In genomic region chr9:125142560-125143376, GRCh38 we compare ENCODE assay signal across 8 cellular contexts. TPM values are rescaled to one million over a fixed set of nuclear protein-coding genes. Genes with fewer than 3 reads are reported as not detected.
A peak's percentile ranks its signal among the peaks of the same experiment; 100 is the strongest.
DNase-seq lines count a peak whose midpoint lies in the region; ATAC-seq and TF ChIP-seq lines count a peak whose summit lies in the region.

No MANE protein-coding gene starts in this region.

- peak overlapping the region; percentile 64 to 74 for H3K4me3 ChIP-seq in SK-N-SH (ENCODE audit: low read depth in 2 of 2, low read length in 1 of 2)
- peak overlapping the region; percentile 65 for H3K4me3 ChIP-seq in fibroblast of pulmonary artery (replicated peaks; ENCODE audit: low read depth, low read length)
- peak overlapping the region; percentile 78 for H3K4me3 ChIP-seq in retinal pigment epithelial cell (ENCODE audit: low read length)

- no peak for TF ChIP-seq CTCF in SK-N-SH (IDR thresholded peaks at IDR 0.05)
- TF ChIP-seq CTCF in fibroblast of pulmonary artery (IDR thresholded peaks at IDR 0.05; ENCODE audit: low read length, missing control alignments), result no peak
- no peak for TF ChIP-seq CTCF in retinal pigment epithelial cell (conservative IDR thresholded peaks at IDR 0.05; ENCODE audit: low read depth, low read length)

- H3K4me1 Mint-ChIP-seq in activated CD4-positive, alpha-beta memory T cell treated with anti-CD3 and anti-CD28 coated beads for 36 hours (ENCODE audit: low read depth), result peaks cover 31% of the 10 kb centered on the region

- no peaks in the 10 kb centered on the region for H4K20me1 ChIP-seq in SK-N-SH (ENCODE audit: insufficient read depth)

- peaks cover 14% of the 10 kb centered on the region; the same call in 1 of the 2 replicates for H3K79me2 ChIP-seq in SK-N-SH (ENCODE audit: insufficient read depth)

- no peaks in the 10 kb centered on the region for H3K9me3 Mint-ChIP-seq in activated CD4-positive, alpha-beta memory T cell treated with anti-CD3 and anti-CD28 coated beads for 36 hours

- no peaks in the 10 kb centered on the region for H3K9me2 ChIP-seq in SK-N-SH

- no peak for TF ChIP-seq EP300 in SK-N-SH (IDR thresholded peaks at IDR 0.05; ENCODE audit: borderline replicate concordance in 1 of 2, low read depth in 1 of 2, low read length in 1 of 2)

- peaks cover 0 to 6% of the 10 kb centered on the region in 2 experiments for H3K36me3 ChIP-seq in SK-N-SH (replicated peaks in 1 of 2; ENCODE audit: control insufficient read depth in 1 of 2, insufficient read depth in 2 of 2, low read length in 1 of 2)

- POLR2A ChIA-PET in SK-N-SH (lab: Yijun Ruan, JAX), result interaction anchor here (0.9 to 1.5 kb wide), 4 partner anchors 17 to 287 kb away, joined by 3 to 4 read pairs (median 4); partner anchors contain the start of genes ARPC5L and RPL35
- POLR2A ChIA-PET in activated CD4-positive, alpha-beta memory T cell treated with anti-CD3 and anti-CD28 coated beads for 36 hours (lab: Charles Lee), result interaction anchor here (1.6 kb wide), 1 partner anchor 272 kb away, joined by 3 read pairs; no protein-coding TSS in a partner anchor

- peak overlapping the region; percentile 82 for H3K4me3 Mint-ChIP-seq in activated CD4-positive, alpha-beta memory T cell treated with anti-CD3 and anti-CD28 coated beads for 36 hours

- peaks cover 6% of the 10 kb centered on the region for H3K36me3 Mint-ChIP-seq in activated CD4-positive, alpha-beta memory T cell treated with anti-CD3 and anti-CD28 coated beads for 36 hours

- peak overlapping the region; percentile 16; the same call in 1 of the 2 replicates for H2AFZ ChIP-seq in SK-N-SH (ENCODE audit: low read depth)

- no peak for DNase-seq in SK-N-SH
- peak; percentile 19 for DNase-seq in activated CD4-positive, alpha-beta memory T cell treated with anti-CD3 and anti-CD28 coated beads for 36 hours
- no peak for DNase-seq in fibroblast of pulmonary artery (ENCODE audit: low read depth)
- DNase-seq in retinal pigment epithelial cell (ENCODE audit: low read depth), result no peak
- no peak for DNase-seq in NCI-H226
- DNase-seq in stimulated activated naive CD4-positive, alpha-beta T cell treated with Interleukin-2 at 50 U/mL for 16 hours (lab: John Stamatoyannopoulos, UW), result no peak

- H3K9me3 ChIP-seq in SK-N-SH, result no peaks in the 10 kb centered on the region

- peaks cover 0 to 5% of the 10 kb centered on the region in 2 experiments; a peak in 2 of 4 replicates for H3K4me1 ChIP-seq in SK-N-SH (ENCODE audit: control insufficient read depth in 1 of 2, insufficient read depth in 2 of 2, low read depth in 1 of 2, low read length in 1 of 2)

- WGBS in SK-N-SH (ENCODE audit: low lambda C conversion rate), result 3% methylated on average over 38 of the region's 54 CpGs

- no peaks in the 10 kb centered on the region for H3K27me3 Mint-ChIP-seq in activated CD4-positive, alpha-beta memory T cell treated with anti-CD3 and anti-CD28 coated beads for 36 hours

- peaks cover 17% of the 10 kb centered on the region for H3F3A ChIP-seq in SK-N-SH (replicated peaks; ENCODE audit: insufficient read depth)

- CTCF ChIA-PET in SK-N-SH (lab: Yijun Ruan, JAX), result interaction anchor here (0.7 to 2.8 kb wide), 21 partner anchors 9 to 371 kb away, joined by 3 to 17 read pairs (median 3); partner anchors contain the start of gene NR6A1
- CTCF ChIA-PET in activated CD4-positive, alpha-beta memory T cell treated with anti-CD3 and anti-CD28 coated beads for 36 hours (lab: Charles Lee), result interaction anchor here (0.6 to 4.5 kb wide), 13 partner anchors 12 to 368 kb away, joined by 3 to 20 read pairs (median 3); partner anchors contain the start of genes ARPC5L, RPL35 and WDR38

- H3K9ac ChIP-seq in SK-N-SH, result peak overlapping the region; percentile 16

- ATAC-seq in SK-N-SH treated with all-trans-retinoic acid at 6 μM for 48 hours, result no peak
- ATAC-seq in HG03565 (IDR thresholded peaks at IDR 0.05; ENCODE audit: unreplicated experiment), result peak; percentile 17

- H3K4me2 ChIP-seq in SK-N-SH, result peak overlapping the region; percentile 75

- intact Hi-C loops in activated CD4-positive, alpha-beta memory T cell treated with anti-CD3 and anti-CD28 coated beads for 36 hours (cut with micrococcal nuclease), result loop anchor here (1.0 to 5.0 kb wide), 5 partner anchors 8 to 368 kb away; partner anchors contain the start of genes GOLGA1, HSPA5 and PPP6C

- H3K27me3 ChIP-seq in SK-N-SH (ENCODE audit: insufficient read depth), result no peaks in the 10 kb centered on the region

- no peak for TF ChIP-seq RAD21 in SK-N-SH (IDR thresholded peaks at IDR 0.05; ENCODE audit: low read length)

- H3K27ac Mint-ChIP-seq in activated CD4-positive, alpha-beta memory T cell treated with anti-CD3 and anti-CD28 coated beads for 36 hours, result peak overlapping the region; percentile 24

- H3K27ac ChIP-seq in SK-N-SH (ENCODE audit: low read depth in 2 of 2, low read length in 1 of 2), result peak overlapping the region in 1 of 2 experiments; percentile 65; a peak in 2 of 4 replicates

TF ChIP-seq in SK-N-SH, 30 proteins besides CTCF, POLR2A, EP300 and RAD21 (continues in another document):
- TF ChIP-seq JUND (IDR thresholded peaks at IDR 0.05) (no peak), USF1 (IDR thresholded peaks at IDR 0.05; ENCODE audit: borderline replicate concordance, low read depth) (no peak), TCF12 (IDR thresholded peaks at IDR 0.05) (no peak), IRF3 (IDR thresholded peaks at IDR 0.05; ENCODE audit: low read depth, low read length) (no peak), FOXJ3 (CRISPR knock-in tag; IDR thresholded peaks at IDR 0.05) (no peak), GABPA (IDR thresholded peaks at IDR 0.05; ENCODE audit: low read depth) (no peak)

TF ChIP-seq in SK-N-SH treated with all-trans-retinoic acid at 6 μM for 48 hours, 23 proteins besides CTCF, POLR2A, EP300 and RAD21:
- no peak for TF ChIP-seq BACH2 (CRISPR knock-in tag; IDR thresholded peaks at IDR 0.05; ENCODE audit: borderline replicate concordance)
TF ChIP-seq in SK-N-SH treated with all-trans-retinoic acid at 6 μM for 48 hours: peak in this region for 0.

RNA-seq across cellular contexts. Expression of gene SCAI, which starts 0.6 kb away (rescaled TPM):
- polyA plus RNA-seq in SK-N-SH (2012; rRNA removed), result 0.85 and 1.2 TPM in 2 replicates
- polyA plus RNA-seq in SK-N-SH (2012; cell fraction: cytosol; rRNA removed), result 1.3 and 1.4 TPM in 2 replicates
- 2.8 and 2.9 TPM in 2 replicates for polyA plus RNA-seq in SK-N-SH (2012; cell fraction: nucleus; rRNA removed)
- total RNA-seq in activated CD4-positive, alpha-beta memory T cell treated with anti-CD3 and anti-CD28 coated beads for 36 hours, result 10 to 100 TPM in 1 of 2 experiments, 1 to 10 TPM in 1; 9.0 to 10.8 TPM

RNA-seq across cellular contexts. Expression of gene PPP6C, which starts 46.8 kb away (rescaled TPM):
- 14.8 and 16.3 TPM in 2 replicates for polyA plus RNA-seq in SK-N-SH (2012; rRNA removed)
- polyA plus RNA-seq in SK-N-SH (2012; cell fraction: cytosol; rRNA removed), result 23.7 and 33.6 TPM in 2 replicates
- 6.4 and 12.1 TPM in 2 replicates for polyA plus RNA-seq in SK-N-SH (2012; cell fraction: nucleus; rRNA removed)
- 10 to 100 TPM; 46.7 to 47.4 TPM for total RNA-seq in activated CD4-positive, alpha-beta memory T cell treated with anti-CD3 and anti-CD28 coated beads for 36 hours

RNA-seq across cellular contexts. Expression of gene RABEPK, which starts 57.6 kb away (rescaled TPM):
- 55.1 and 62.1 TPM in 2 replicates for polyA plus RNA-seq in SK-N-SH (2012; rRNA removed)
- 52.3 and 53.5 TPM in 2 replicates for polyA plus RNA-seq in SK-N-SH (2012; cell fraction: cytosol; rRNA removed)
- polyA plus RNA-seq in SK-N-SH (2012; cell fraction: nucleus; rRNA removed), result 44.7 and 51.2 TPM in 2 replicates
- 10 to 100 TPM; 20.7 to 21.9 TPM for total RNA-seq in activated CD4-positive, alpha-beta memory T cell treated with anti-CD3 and anti-CD28 coated beads for 36 hours
